ENCODE assay signal across 8 cellular contexts in genomic region chr22:24208012-24208749, GRCh38. TPM values are rescaled to one million over a fixed set of nuclear protein-coding genes. Genes with fewer than 3 reads are reported as not detected.
DNase-seq lines count a peak whose midpoint lies in the region; ATAC-seq and TF ChIP-seq lines count a peak whose summit lies in the region.

No MANE protein-coding gene starts in this region.

- peaks cover 0 to 1% of the 10 kb centered on the region in 2 donors for H3K9me3 Mint-ChIP-seq in stimulated activated naive B cell treated with anti-CD40 and anti-IgM and Interleukin-4, amounts not matched to agents 10 μg/mL and 1 μg/mL and 100 μg/mL, for 72 hours

- peak overlapping the region; percentile 67 for H3K27ac ChIP-seq in angular gyrus (ENCODE audit: low read depth, low read length)

- H3K36me3 Mint-ChIP-seq in stimulated activated naive B cell treated with anti-CD40 and anti-IgM and Interleukin-4, amounts not matched to agents 10 μg/mL and 1 μg/mL and 100 μg/mL, for 72 hours = no peaks in the 10 kb centered on the region

- H3K27me3 Mint-ChIP-seq in stimulated activated naive B cell treated with anti-CD40 and anti-IgM and Interleukin-4, amounts not matched to agents 10 μg/mL and 1 μg/mL and 100 μg/mL, for 72 hours = no peaks in the 10 kb centered on the region

- peak; percentile 18 to 31 for ATAC-seq in stimulated activated naive B cell treated with anti-CD40 and anti-IgM and Interleukin-4, amounts not matched to agents 10 μg/mL and 1 μg/mL and 100 μg/mL, for 72 hours (replicated peaks)

- peak overlapping the region; percentile 74 for H3K27ac Mint-ChIP-seq in stimulated activated naive B cell treated with anti-CD40 and anti-IgM and Interleukin-4, amounts not matched to agents 10 μg/mL and 1 μg/mL and 100 μg/mL, for 72 hours

- H3K4me1 Mint-ChIP-seq in stimulated activated naive B cell treated with anti-CD40 and anti-IgM and Interleukin-4, amounts not matched to agents 10 μg/mL and 1 μg/mL and 100 μg/mL, for 72 hours = peaks cover 23 to 37% of the 10 kb centered on the region in 2 donors

- peak overlapping the region in 1 of 2 donors; percentile 28 for H3K4me3 Mint-ChIP-seq in stimulated activated naive B cell treated with anti-CD40 and anti-IgM and Interleukin-4, amounts not matched to agents 10 μg/mL and 1 μg/mL and 100 μg/mL, for 72 hours

- TF ChIP-seq CTCF in AG09319 (IDR thresholded peaks at IDR 0.05; ENCODE audit: low read depth, low read length) (no peak), LNCaP clone FGC (IDR thresholded peaks at IDR 0.05; ENCODE audit: control insufficient read depth, extremely low read depth, insufficient read depth) (no peak), GM13977 (IDR thresholded peaks at IDR 0.05; ENCODE audit: extremely low read depth, insufficient read depth, missing control alignments) (no peak)

- H3K4me3 ChIP-seq in LNCaP clone FGC (ENCODE audit: low read depth, low read length) = peak overlapping the region; percentile 23; the same call in 1 of the 2 replicates

- intact Hi-C loops in posterior vena cava (cut with DNase I) = loop anchor here in 1 of 2 donors (5.0 kb wide), 1 partner anchor 39 kb away; the partner anchor contains the start of gene GGT5

- peak; percentile 84 for DNase-seq in AG09319 (ENCODE audit: extremely low read depth, low read depth)
- DNase-seq in LNCaP clone FGC (ENCODE audit: low read depth) = peak; percentile 93
- peak; percentile 20 for DNase-seq in iPS-NIHi7 (ENCODE audit: extremely low spot score)
- no peak for DNase-seq in stimulated activated naive B cell treated with anti-CD40 and anti-IgM and Interleukin-4, amounts not matched to agents 10 μg/mL and 1 μg/mL and 100 μg/mL, for 72 hours
- DNase-seq in stimulated activated CD4-positive, alpha-beta T cell treated with anti-CD3 and anti-CD28 coated beads, Interleukin-4, amount 100 ng/mL, for 1 hour = no peak
- no peak for DNase-seq in posterior vena cava (ENCODE audit: low spot score)
- no peak for DNase-seq in GM13977 (ENCODE audit: low spot score)

- in situ Hi-C loops in GM13977 (cut with MboI; ENCODE audit: low pct_unique_long_range_greater_than_20kb, low sequenced_read_pairs, unreplicated experiment) = no loop called here

RNA-seq across cellular contexts. Expression of gene SUSD2, which starts 26.9 kb away (rescaled TPM):
- 10 to 100 TPM; 11.9 to 29.5 TPM for total RNA-seq in posterior vena cava

RNA-seq across cellular contexts. Expression of gene GGT5, which starts 36.7 kb away (rescaled TPM):
- 100 to 1,000 TPM in 1 of 2 donors, 10 to 100 TPM in 1; 65.8 to 123 TPM for total RNA-seq in posterior vena cava

Comparison
In these comparisons a context has a peak if more than half of its experiments do, and no peak if none do; other contexts are left out.
1. DNase-seq: peak in AG09319 (single experiment), LNCaP clone FGC (single experiment) and iPS-NIHi7 (single experiment); none in stimulated activated naive B cell treated with anti-CD40 and anti-IgM and Interleukin-4, amounts not matched to agents 10 μg/mL and 1 μg/mL and 100 μg/mL, for 72 hours (single experiment), stimulated activated CD4-positive, alpha-beta T cell treated with anti-CD3 and anti-CD28 coated beads, Interleukin-4, amount 100 ng/mL, for 1 hour (single experiment), posterior vena cava (single experiment) and GM13977 (single experiment).